In genomic region chr4:83631066-83631465, GRCh38 we compare ENCODE assay signal across 20 cellular contexts.
DNase-seq lines count a peak whose midpoint lies in the region; TF ChIP-seq lines count a peak whose summit lies in the region.
"Had no signal": no experiment of that assay in that cellular context is flagged by ENCODE, and none has a peak within 500 bp of the region (broad histone marks: within the 10 kb centered on the region; RNA-seq: fewer than 3 reads in every experiment).

No MANE protein-coding gene starts in this region.

- H3K9ac ChIP-seq in adipocyte (ENCODE audit: low read length), result no peak overlapping the region

- no peaks in the 10 kb centered on the region for H3K9me3 Mint-ChIP-seq in osteocyte (ENCODE audit: unreplicated experiment)
- H3K9me3 Mint-ChIP-seq: activated T-helper 2 cell treated with anti-CD3 and anti-CD28 coated beads, Interferon-gamma antibody, Interleukin-2, Interleukin-4, amounts not matched to agents 10 μg/mL and 5 μg/mL and 100 μg/mL, durations not matched to agents 14 hours and 24 hours and 36 hours; immature natural killer cell; memory B cell; stimulated activated naive CD8-positive, alpha-beta T cell treated with anti-CD3 and anti-CD28 coated beads, Interleukin-15, amount 100 ng/mL, for 72 hours had no signal

- peaks cover 5% of the 10 kb centered on the region for H3K4me1 ChIP-seq in adipocyte (ENCODE audit: control insufficient read depth, insufficient read depth, low read length)

- H3K27ac Mint-ChIP-seq in osteocyte (ENCODE audit: unreplicated experiment), result no peak overlapping the region
- H3K27ac Mint-ChIP-seq: activated T-helper 2 cell treated with anti-CD3 and anti-CD28 coated beads, Interferon-gamma antibody, Interleukin-2, Interleukin-4, amounts not matched to agents 10 μg/mL and 5 μg/mL and 100 μg/mL, durations not matched to agents 14 hours and 24 hours and 36 hours; immature natural killer cell; memory B cell; stimulated activated naive CD8-positive, alpha-beta T cell treated with anti-CD3 and anti-CD28 coated beads, Interleukin-15, amount 100 ng/mL, for 72 hours had no signal

- H3K4me1 Mint-ChIP-seq in osteocyte (ENCODE audit: unreplicated experiment), result no peaks in the 10 kb centered on the region
- H3K4me1 Mint-ChIP-seq: memory B cell; stimulated activated naive CD8-positive, alpha-beta T cell treated with anti-CD3 and anti-CD28 coated beads, Interleukin-15, amount 100 ng/mL, for 72 hours had no signal

- no peaks in the 10 kb centered on the region for H3K36me3 Mint-ChIP-seq in osteocyte (ENCODE audit: unreplicated experiment)
- H3K36me3 Mint-ChIP-seq: immature natural killer cell, memory B cell had no signal

- no peak for TF ChIP-seq CTCF in BJ (IDR thresholded peaks at IDR 0.05; ENCODE audit: insufficient read depth, low read depth, low read length)
- TF ChIP-seq CTCF in fibroblast of the aortic adventitia (IDR thresholded peaks at IDR 0.05; ENCODE audit: insufficient read depth, low read length), result no peak
- TF ChIP-seq CTCF in osteocyte (IDR thresholded peaks at IDR 0.05), result no peak

- H3K36me3 ChIP-seq in BJ (ENCODE audit: control insufficient read depth, insufficient read depth, low read length) (no peaks in the 10 kb centered on the region), adipocyte (ENCODE audit: control insufficient read depth, insufficient read depth, low read length, severe bottlenecking) (no peaks in the 10 kb centered on the region)
- H3K36me3 ChIP-seq: adrenal gland had no signal

- CTCF ChIA-PET in BJ (lab: Yijun Ruan, JAX), result interaction anchor here (0.8 to 4.1 kb wide), 6 partner anchors 8 to 122 kb away, joined by 3 to 10 read pairs (median 4); no protein-coding TSS in a partner anchor

- H3K27me3 ChIP-seq in BJ (ENCODE audit: control insufficient read depth, insufficient read depth, low read length) (no peaks in the 10 kb centered on the region), adipocyte (replicated peaks; ENCODE audit: control insufficient read depth, insufficient read depth, low read length) (no peaks in the 10 kb centered on the region)
- H3K27me3 ChIP-seq: adrenal gland had no signal

- DNase-seq in BJ (ENCODE audit: low read depth) (peak; percentile 29), adipocyte (ENCODE audit: low read depth) (peak; percentile 63), fibroblast of the aortic adventitia (ENCODE audit: low read depth) (peak; percentile 88), non-pigmented ciliary epithelial cell (ENCODE audit: low read depth) (peak; percentile 22), osteocyte (ENCODE audit: extremely low spot score, unreplicated experiment) (no peak), NCI-H69 (lab: John Stamatoyannopoulos, UW) (no peak), LoVo (ENCODE audit: low spot score) (no peak), NCI-H1092 (lab: John Stamatoyannopoulos, UW) (no peak)
- DNase-seq: adrenal gland; COR-L47; glutamatergic neuron; immature natural killer cell; MV-4-11; NCI-H2081 treated with DMSO at 0.1 percent for 48 hours; NCI-H524; OCI-M1; stimulated activated naive CD8-positive, alpha-beta T cell treated with anti-CD3 and anti-CD28 coated beads, Interleukin-15, amount 100 ng/mL, for 72 hours had no signal

- peaks cover 4% of the 10 kb centered on the region for H3K9me3 ChIP-seq in adipocyte (ENCODE audit: control insufficient read depth, low read length)
- H3K9me3 ChIP-seq: adrenal gland had no signal

- H3K4me3 ChIP-seq in BJ (ENCODE audit: low read depth, low read length) (no peak overlapping the region), adipocyte (ENCODE audit: low read length) (no peak overlapping the region), fibroblast of the aortic adventitia (ENCODE audit: low read depth, low read length) (no peak overlapping the region)
- H3K4me3 ChIP-seq: adrenal gland, GM12878 had no signal

- H3K4me3 Mint-ChIP-seq in osteocyte (ENCODE audit: unreplicated experiment), result no peak overlapping the region
- H3K4me3 Mint-ChIP-seq: immature natural killer cell; memory B cell; stimulated activated naive CD8-positive, alpha-beta T cell treated with anti-CD3 and anti-CD28 coated beads, Interleukin-15, amount 100 ng/mL, for 72 hours had no signal

- H3K27me3 Mint-ChIP-seq in osteocyte (ENCODE audit: unreplicated experiment), result peaks cover 47% of the 10 kb centered on the region

- POLR2A ChIA-PET in BJ (lab: Charles Lee), result no interaction called here

Comparison
In these comparisons a context has a peak if more than half of its experiments do, and no peak if none do; other contexts are left out.
1. DNase-seq: peak in BJ (single experiment), adipocyte (single experiment), fibroblast of the aortic adventitia (single experiment) and non-pigmented ciliary epithelial cell (single experiment); none in osteocyte (single experiment), NCI-H69 (single experiment), LoVo (single experiment) and NCI-H1092 (single experiment).